8 cellular contexts compared by ENCODE assay signal in genomic region chr17:6641374-6641818, GRCh38. TPM values are rescaled to one million over a fixed set of nuclear protein-coding genes. Genes with fewer than 3 reads are reported as not detected.
DNase-seq lines count a peak whose midpoint lies in the region; ATAC-seq and TF ChIP-seq lines count a peak whose summit lies in the region.

No MANE protein-coding gene starts in this region.

- no peaks in the 10 kb centered on the region for H3K9me3 ChIP-seq in esophagus (ENCODE audit: control insufficient read depth in 2 of 2, insufficient read depth in 1 of 2, low read depth in 1 of 2, low read length in 1 of 2)

- ATAC-seq in activated T-cell treated with anti-CD3 and anti-CD28 coated beads, Interleukin-2, amount 50 U/mL, for 4 hours = peak in 1 of 2 donors; percentile 1
- ATAC-seq in GM19328 (IDR thresholded peaks at IDR 0.05; ENCODE audit: unreplicated experiment) = no peak

- H3K4me1 ChIP-seq in esophagus (ENCODE audit: control insufficient read depth in 2 of 2, insufficient read depth in 2 of 2, low read length in 1 of 2) = peaks cover 11 to 16% of the 10 kb centered on the region in 2 donors

- peak overlapping the region; percentile 95 for H3K4me3 Mint-ChIP-seq in activated T-cell treated with anti-CD3 and anti-CD28 coated beads, Interleukin-2, amount 50 U/mL, for 4 hours
- H3K4me3 Mint-ChIP-seq in progenitor cell of endocrine pancreas (ENCODE audit: low read depth) = peak overlapping the region; percentile 95

- no peaks in the 10 kb centered on the region for H3K27me3 ChIP-seq in esophagus (ENCODE audit: control insufficient read depth in 1 of 2, insufficient read depth in 2 of 2, low read length in 2 of 2)

- peaks cover 63% of the 10 kb centered on the region for H3K4me1 Mint-ChIP-seq in activated T-cell treated with anti-CD3 and anti-CD28 coated beads, Interleukin-2, amount 50 U/mL, for 4 hours (ENCODE audit: low read depth)
- peaks cover 21% of the 10 kb centered on the region for H3K4me1 Mint-ChIP-seq in progenitor cell of endocrine pancreas (ENCODE audit: low read depth)

- peak overlapping the region; percentile 99 for H3K27ac Mint-ChIP-seq in progenitor cell of endocrine pancreas

- H3K27ac ChIP-seq in esophagus (ENCODE audit: low read depth in 2 of 2, low read length in 1 of 2) = peak overlapping the region; percentile 87 to 95

- peak overlapping the region; percentile 92 to 97 for H3K4me3 ChIP-seq in esophagus (ENCODE audit: low read depth in 1 of 2, low read length in 2 of 2)

- H3K36me3 ChIP-seq in esophagus (ENCODE audit: control insufficient read depth in 2 of 2, insufficient read depth in 2 of 2, low read length in 1 of 2) = peaks cover 0 to 2% of the 10 kb centered on the region in 2 donors

- no peak for DNase-seq in activated T-cell treated with anti-CD3 and anti-CD28 coated beads, Interleukin-2, amount 50 U/mL, for 4 hours
- DNase-seq in activated T-cell treated with anti-CD3 and anti-CD28 coated beads for 4 hours (no peak), SHP77 treated with DMSO at 0.1 percent for 48 hours (lab: John Stamatoyannopoulos, UW) (peak; percentile 33), progenitor cell of endocrine pancreas (ENCODE audit: low spot score, unreplicated experiment) (no peak), superior temporal gyrus (ENCODE audit: extremely low spot score) (no peak), anterior cingulate cortex (lab: John Stamatoyannopoulos, UW) (no peak)

- H3K36me3 Mint-ChIP-seq in activated T-cell treated with anti-CD3 and anti-CD28 coated beads, Interleukin-2, amount 50 U/mL, for 4 hours (ENCODE audit: insufficient read depth) = peaks cover 27% of the 10 kb centered on the region
- peaks cover 5% of the 10 kb centered on the region for H3K36me3 Mint-ChIP-seq in progenitor cell of endocrine pancreas (ENCODE audit: insufficient read depth)

- H3K9me3 Mint-ChIP-seq in activated T-cell treated with anti-CD3 and anti-CD28 coated beads, Interleukin-2, amount 50 U/mL, for 4 hours = no peaks in the 10 kb centered on the region
- no peaks in the 10 kb centered on the region for H3K9me3 Mint-ChIP-seq in progenitor cell of endocrine pancreas (ENCODE audit: low read depth)

- no peak for TF ChIP-seq CTCF in progenitor cell of endocrine pancreas (IDR thresholded peaks at IDR 0.05; ENCODE audit: unreplicated experiment)

- WGBS in esophagus, 2 donors = 2% methylated on average over 14 of the region's 14 CpGs

- H3K27me3 Mint-ChIP-seq in activated T-cell treated with anti-CD3 and anti-CD28 coated beads, Interleukin-2, amount 50 U/mL, for 4 hours (ENCODE audit: low read depth) = no peaks in the 10 kb centered on the region
- no peaks in the 10 kb centered on the region for H3K27me3 Mint-ChIP-seq in progenitor cell of endocrine pancreas

RNA-seq across cellular contexts. Expression of gene TXNDC17, which starts 0.5 kb away (rescaled TPM):
- total RNA-seq in activated T-cell treated with anti-CD3 and anti-CD28 coated beads, Interleukin-2, amount 50 U/mL, for 4 hours = 100 to 1,000 TPM; 107 to 122 (median 108) TPM
- polyA plus RNA-seq in esophagus = 100 to 1,000 TPM; 578 to 612 TPM
- total RNA-seq in progenitor cell of endocrine pancreas = 104 and 105 TPM in 2 replicates

RNA-seq across cellular contexts. Expression of gene KIAA0753, which starts 0.9 kb away (rescaled TPM):
- 10 to 100 TPM; 16.9 to 19.2 (median 17.1) TPM for total RNA-seq in activated T-cell treated with anti-CD3 and anti-CD28 coated beads, Interleukin-2, amount 50 U/mL, for 4 hours
- 1 to 10 TPM; 5.8 to 6.7 TPM for polyA plus RNA-seq in esophagus
- total RNA-seq in progenitor cell of endocrine pancreas = 55.9 and 58.2 TPM in 2 replicates

RNA-seq across cellular contexts. Expression of gene MED31, which starts 10.0 kb away (rescaled TPM):
- total RNA-seq in activated T-cell treated with anti-CD3 and anti-CD28 coated beads, Interleukin-2, amount 50 U/mL, for 4 hours = 10 to 100 TPM; 20.6 to 28.1 (median 25.2) TPM
- polyA plus RNA-seq in esophagus = 10 to 100 TPM; 18.1 to 34.6 TPM
- total RNA-seq in progenitor cell of endocrine pancreas = 17.8 and 18.2 TPM in 2 replicates

RNA-seq across cellular contexts. Expression of gene C17orf100, which starts 10.2 kb away (rescaled TPM):
- total RNA-seq in activated T-cell treated with anti-CD3 and anti-CD28 coated beads, Interleukin-2, amount 50 U/mL, for 4 hours = 1 to 10 TPM in 2 of 3 donors, under 1 TPM in 1; 0.90 to 1.8 (median 1.1) TPM
- polyA plus RNA-seq in esophagus = 1 to 10 TPM; 2.1 to 2.9 TPM
- total RNA-seq in progenitor cell of endocrine pancreas = 6.1 TPM in 2 replicates
